Comparison of ENCODE assay signal across 26 cellular contexts in the genomic region with DNA sequence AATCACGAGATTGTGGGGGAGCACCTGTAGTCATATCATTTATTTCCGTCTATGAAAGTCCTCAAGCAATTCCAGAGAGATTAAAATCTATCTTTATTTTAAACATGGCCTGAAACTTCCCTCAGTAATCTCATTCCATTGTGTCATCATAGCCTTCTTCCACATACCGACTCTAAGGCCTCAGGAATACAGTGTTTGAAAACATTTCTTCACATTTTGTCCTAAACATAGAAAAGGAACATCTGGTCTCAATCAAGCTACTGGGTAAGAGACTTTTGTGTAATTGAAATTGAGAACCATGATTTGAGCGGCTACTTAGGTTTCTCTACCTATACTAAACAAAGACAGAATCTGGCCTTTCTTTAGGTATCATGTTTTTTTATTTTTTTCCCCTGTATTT.
"Had no signal": no experiment of that assay in that cellular context is flagged by ENCODE, and none has a peak within 500 bp of the region (broad histone marks: within the 10 kb centered on the region; RNA-seq: fewer than 3 reads in every experiment).

No MANE protein-coding gene starts in this region.

- H3K36me3 Mint-ChIP-seq: mesothelial cell of epicardium; naive B cell; natural killer cell; neural progenitor cell; stimulated activated memory B cell treated with anti-CD40 and anti-IgM and Interleukin-4, amounts not matched to agents 10 μg/mL and 1 μg/mL and 100 μg/mL, for 72 hours had no signal

- H3K27me3 Mint-ChIP-seq: progenitor cell of endocrine pancreas; stimulated activated naive CD8-positive, alpha-beta T cell treated with anti-CD3 and anti-CD28 coated beads, Interleukin-15, amount 100 ng/mL, for 72 hours had no signal

- H3K27ac Mint-ChIP-seq: mesothelial cell of epicardium; natural killer cell; nephron progenitor cell; neural progenitor cell; progenitor cell of endocrine pancreas; stimulated activated memory B cell treated with anti-CD40 and anti-IgM and Interleukin-4, amounts not matched to agents 10 μg/mL and 1 μg/mL and 100 μg/mL, for 72 hours; stimulated activated naive CD8-positive, alpha-beta T cell treated with anti-CD3 and anti-CD28 coated beads, Interleukin-15, amount 100 ng/mL, for 72 hours had no signal

- H3K4me1 Mint-ChIP-seq: naive B cell; natural killer cell; nephron progenitor cell; neural progenitor cell; stimulated activated memory B cell treated with anti-CD40 and anti-IgM and Interleukin-4, amounts not matched to agents 10 μg/mL and 1 μg/mL and 100 μg/mL, for 72 hours; stimulated activated naive CD8-positive, alpha-beta T cell treated with anti-CD3 and anti-CD28 coated beads, Interleukin-15, amount 100 ng/mL, for 72 hours had no signal

- H3K36me3 ChIP-seq: neural progenitor cell, neutrophil, ovary, right atrium auricular region, right lobe of liver, tibial nerve, upper lobe of left lung, vagina had no signal

- H3K27me3 ChIP-seq: neural progenitor cell, neutrophil, ovary, right atrium auricular region, right lobe of liver, tibial nerve, upper lobe of left lung, vagina had no signal

- ATAC-seq: natural killer cell; stimulated activated memory B cell treated with anti-CD40 and anti-IgM and Interleukin-4, amounts not matched to agents 10 μg/mL and 1 μg/mL and 100 μg/mL, for 72 hours; stimulated activated naive CD8-positive, alpha-beta T cell treated with anti-CD3 and anti-CD28 coated beads, Interleukin-15, amount 100 ng/mL, for 72 hours had no signal

- H3K9me3 Mint-ChIP-seq: naive B cell; natural killer cell; neural progenitor cell; stimulated activated memory B cell treated with anti-CD40 and anti-IgM and Interleukin-4, amounts not matched to agents 10 μg/mL and 1 μg/mL and 100 μg/mL, for 72 hours; stimulated activated naive CD8-positive, alpha-beta T cell treated with anti-CD3 and anti-CD28 coated beads, Interleukin-15, amount 100 ng/mL, for 72 hours had no signal

- H2AFZ ChIP-seq: neural progenitor cell had no signal

- H3K4me1 ChIP-seq: neural progenitor cell, right atrium auricular region, upper lobe of left lung, vagina had no signal

- H3K4me3 ChIP-seq: lung, neural progenitor cell, ovary, right atrium auricular region, right lobe of liver, skin epidermis, tibial nerve, upper lobe of left lung, vagina had no signal

- H3K27ac ChIP-seq: neural progenitor cell, neutrophil, ovary, right atrium auricular region, right lobe of liver, skin epidermis, upper lobe of left lung, vagina had no signal

- H3K4me3 Mint-ChIP-seq: mesothelial cell of epicardium; naive B cell; natural killer cell; nephron progenitor cell; neural progenitor cell; stimulated activated memory B cell treated with anti-CD40 and anti-IgM and Interleukin-4, amounts not matched to agents 10 μg/mL and 1 μg/mL and 100 μg/mL, for 72 hours; stimulated activated naive CD8-positive, alpha-beta T cell treated with anti-CD3 and anti-CD28 coated beads, Interleukin-15, amount 100 ng/mL, for 72 hours had no signal

- H3K4me2 ChIP-seq: neural progenitor cell had no signal

- DNase-seq: islet precursor cell; mesendoderm; naive B cell; natural killer cell; nephron progenitor cell; occipital lobe; ovary; stimulated activated CD4-positive, alpha-beta T cell treated with anti-CD3 and anti-CD28 coated beads, Interleukin-12 subunit alpha, Interleukin-12 subunit beta, amount 100 ng/mL, for 4 hours; stimulated activated CD4-positive, alpha-beta T cell treated with anti-CD3 and anti-CD28 coated beads, Interleukin-15, amount 100 ng/mL, for 24 hours; stimulated activated CD4-positive, alpha-beta T cell treated with anti-CD3 and anti-CD28 coated beads, Interleukin-2, amount 100 ng/mL, for 24 hours; stimulated activated CD4-positive, alpha-beta T cell treated with anti-CD3 and anti-CD28 coated beads, Interleukin-4, amount 100 ng/mL, for 1 hour; stimulated activated naive CD4-positive, alpha-beta T cell treated with Interleukin-2 at 50 U/mL for 16 hours; stimulated activated naive CD8-positive, alpha-beta T cell treated with anti-CD3 and anti-CD28 coated beads, Interleukin-15, amount 100 ng/mL, for 72 hours; substantia nigra; upper lobe of left lung had no signal

- H3K9me3 ChIP-seq: neutrophil, ovary, right atrium auricular region, right lobe of liver, tibial nerve, upper lobe of left lung, vagina had no signal
